In the genomic region with DNA sequence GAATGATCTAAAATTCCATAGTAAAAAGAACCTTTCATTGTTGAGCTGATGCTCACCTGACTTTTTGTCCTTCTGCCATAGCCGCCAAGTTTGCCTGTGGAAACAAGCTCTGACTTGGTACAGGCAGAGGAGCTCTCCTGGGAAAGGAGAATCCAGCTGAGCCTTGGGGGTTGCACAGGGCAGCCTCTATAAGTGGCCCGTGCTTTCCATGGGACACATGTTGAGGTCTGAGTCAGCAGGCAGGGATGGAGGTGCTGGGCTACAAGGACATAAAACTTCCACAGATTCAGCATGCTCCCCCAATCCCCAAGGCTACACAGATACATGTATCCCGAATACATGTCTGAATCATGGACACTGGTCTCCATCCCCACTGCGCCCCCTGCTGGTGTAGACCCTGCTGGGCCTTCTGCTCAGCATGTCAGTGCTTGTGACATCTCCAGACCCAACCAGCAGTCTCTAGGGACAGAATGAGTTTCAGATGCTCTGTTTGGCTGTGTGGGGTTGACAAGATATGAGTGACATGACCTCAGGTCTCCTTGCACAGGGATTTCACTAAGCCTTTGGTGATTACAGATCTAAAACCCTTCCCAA, we compare ENCODE assay signal across 8 cellular contexts.
DNase-seq lines count a peak whose midpoint lies in the region; ATAC-seq, FAIRE-seq and TF ChIP-seq lines count a peak whose summit lies in the region.
"Not testable (repeated sequence)": the region's sequence is repeated elsewhere in the genome, so short reads cannot be mapped to it uniquely, and the experiment has no call there.

No MANE protein-coding gene starts in this region.

- H3K9me3 ChIP-seq in cardiac muscle cell (ENCODE audit: low read depth) = not testable (repeated sequence)

- TF ChIP-seq CTCF in GM06990 (IDR thresholded peaks at IDR 0.05; ENCODE audit: insufficient read depth, low read length, poor library complexity, severe bottlenecking) = peak; percentile 38
- TF ChIP-seq CTCF in cardiac muscle cell (IDR thresholded peaks at IDR 0.05; ENCODE audit: low read depth, low read length) = peak; percentile 17

- DNase-seq in GM06990 (ENCODE audit: extremely low read depth, insufficient read length); GM19239 (ENCODE audit: insufficient read length, low spot score); cardiac muscle cell (ENCODE audit: low read depth in 1 of 2, low spot score in 1 of 2): not testable (repeated sequence)
- DNase-seq in HT1080 (ENCODE audit: low read depth) = peak; percentile 0
- DNase-seq in activated CD4-positive, alpha-beta T cell treated with anti-CD3 and anti-CD28 coated beads for 48 hours = peak; percentile 6
- peak; percentile 23 for DNase-seq in stimulated activated CD8-positive, alpha-beta memory T cell treated with anti-CD3 and anti-CD28 coated beads, Interleukin-4, amount 100 ng/mL, for 48 hours

- H3K4me1 ChIP-seq in cardiac muscle cell (ENCODE audit: low read depth) = not testable (repeated sequence)

- not testable (repeated sequence) for H3K27ac ChIP-seq in cardiac muscle cell

- H3K36me3 ChIP-seq in GM06990 (ENCODE audit: control insufficient read depth, insufficient read depth, low read length); cardiac muscle cell: not testable (repeated sequence)

- ATAC-seq in GM21786 (IDR thresholded peaks at IDR 0.05; ENCODE audit: unreplicated experiment) (peak; percentile 82), HG03060 (IDR thresholded peaks at IDR 0.05; ENCODE audit: low read depth, unreplicated experiment) (peak; percentile 99)

- FAIRE-seq in GM19239 (lab: Jason Lieb, UNC) = peak; percentile 92

- not testable (repeated sequence) for H3K4me3 ChIP-seq in GM06990 (replicated peaks; ENCODE audit: low read depth, low read length); cardiac muscle cell

- H3K27me3 ChIP-seq in GM06990 (replicated peaks; ENCODE audit: control insufficient read depth, insufficient read depth, low read length); cardiac muscle cell: not testable (repeated sequence)
